Comparison of ENCODE assay signal across 1 cellular context in the genomic region with DNA sequence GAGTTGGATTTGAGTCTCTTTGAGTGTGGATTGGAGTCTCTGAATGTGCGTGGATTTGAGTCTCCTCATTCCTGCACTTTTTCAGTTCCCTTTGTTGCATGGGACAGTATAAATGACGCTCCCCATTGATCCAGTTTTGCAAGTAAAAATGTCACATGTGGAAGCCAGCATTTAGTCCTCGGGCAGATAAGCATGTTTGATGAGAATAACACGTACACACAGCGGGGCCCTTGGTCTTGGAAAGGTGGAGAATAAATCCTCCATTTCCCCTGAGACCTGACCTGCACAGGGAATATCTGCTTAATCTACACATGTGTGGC.
TF ChIP-seq lines count a peak whose summit lies in the region.

No MANE protein-coding gene starts in this region.

TF ChIP-seq in GM12878, 131 proteins besides CTCF, POLR2A, EP300 and RAD21:
- TF ChIP-seq SPI1 (IDR thresholded peaks at IDR 0.05; ENCODE audit: borderline replicate concordance, insufficient read depth, low read depth, low read length) (peak; percentile 44), POLR2AphosphoS5 (IDR thresholded peaks at IDR 0.05; ENCODE audit: low read length) (peak; percentile 16; the same call in 1 of the 2 replicates), JUNB (IDR thresholded peaks at IDR 0.05) (peak; percentile 43), BCL3 (IDR thresholded peaks at IDR 0.05; ENCODE audit: borderline replicate concordance, insufficient read depth, low read depth, low read length, poor library complexity, severe bottlenecking) (no peak)
